Comparison of ENCODE assay signal across 23 cellular contexts in genomic region chr18:46374850-46375249, GRCh38.
DNase-seq lines count a peak whose midpoint lies in the region; ATAC-seq, FAIRE-seq and TF ChIP-seq lines count a peak whose summit lies in the region.
"Had no signal": no experiment of that assay in that cellular context is flagged by ENCODE, and none has a peak within 500 bp of the region (broad histone marks: within the 10 kb centered on the region; RNA-seq: fewer than 3 reads in every experiment).

No MANE protein-coding gene starts in this region.

- FAIRE-seq in K562 (lab: Jason Lieb, UNC): no peak

- no peak overlapping the region for H2AFZ ChIP-seq in K562 (ENCODE audit: low read depth, low read length)

- H3K9me3 ChIP-seq in K562 (replicated peaks; ENCODE audit: control insufficient read depth, insufficient read depth, low read depth, low read length) (no peaks in the 10 kb centered on the region), lung (ENCODE audit: control insufficient read depth in 2 of 2, insufficient read depth in 1 of 2, low read length in 1 of 2) (no peaks in the 10 kb centered on the region)
- H3K9me3 ChIP-seq: left ventricle myocardium inferior, ovary, vagina had no signal

- H3K27ac ChIP-seq in K562 (ENCODE audit: extremely low read depth, low read depth, low read length) (no peak overlapping the region), lung (ENCODE audit: low read depth in 1 of 2, low read length in 1 of 2) (no peak overlapping the region)
- H3K27ac ChIP-seq: left ventricle myocardium inferior, ovary, vagina had no signal

- TF ChIP-seq CTCF in natural killer cell (IDR thresholded peaks at IDR 0.05) (no peak), K562 (IDR thresholded peaks at IDR 0.05 in 2 of 3, conservative IDR thresholded peaks at IDR 0.05 in 1 of 3; ENCODE audit: insufficient read depth in 2 of 3, low read depth in 1 of 3, low read length in 3 of 3) (no peak), lung (IDR thresholded peaks at IDR 0.05; ENCODE audit: control extremely low read depth, extremely low read depth) (no peak)

- H3K4me3 Mint-ChIP-seq in natural killer cell: no peak overlapping the region
- no peak overlapping the region for H3K4me3 Mint-ChIP-seq in natural killer cell treated with Interleukin-12 subunit alpha and Interleukin-12 subunit beta and Interleukin-15 and Interleukin-18, amount 100 ng/mL, for 72 hours
- H3K4me3 Mint-ChIP-seq: CD14-positive monocyte had no signal

- H3K4me1 Mint-ChIP-seq in natural killer cell: peaks cover 67 to 93% of the 10 kb centered on the region in 2 donors
- H3K4me1 Mint-ChIP-seq in natural killer cell treated with Interleukin-12 subunit alpha and Interleukin-12 subunit beta and Interleukin-15 and Interleukin-18, amount 100 ng/mL, for 72 hours (ENCODE audit: low read depth in 2 of 2): peaks cover 24 to 58% of the 10 kb centered on the region in 2 donors

- no peaks in the 10 kb centered on the region for H3K36me3 Mint-ChIP-seq in natural killer cell
- H3K36me3 Mint-ChIP-seq in natural killer cell treated with Interleukin-12 subunit alpha and Interleukin-12 subunit beta and Interleukin-15 and Interleukin-18, amount 100 ng/mL, for 72 hours: no peaks in the 10 kb centered on the region
- H3K36me3 Mint-ChIP-seq: CD14-positive monocyte had no signal

- H3K27me3 ChIP-seq in K562 (ENCODE audit: control insufficient read depth in 2 of 2, insufficient read depth in 2 of 2, low read length in 2 of 2) (no peaks in the 10 kb centered on the region; a peak in 1 of 5 replicates), lung (ENCODE audit: control insufficient read depth, insufficient read depth) (no peaks in the 10 kb centered on the region)
- H3K27me3 ChIP-seq: ovary, vagina had no signal

- no peak overlapping the region for H3K4me2 ChIP-seq in K562 (ENCODE audit: insufficient read depth, low read length)

- DNase-seq in natural killer cell (no peak), K562 (ENCODE audit: extremely low read depth in 1 of 4, low spot score in 3 of 4) (peak; percentile 14 to 59 (median 39)), lung (ENCODE audit: low spot score) (peak; percentile 71), NCI-H2227 (lab: John Stamatoyannopoulos, UW; ENCODE audit: unreplicated experiment) (no peak), sciatic nerve (ENCODE audit: low spot score) (no peak)
- DNase-seq in natural killer cell treated with Interleukin-12 subunit alpha and Interleukin-12 subunit beta and Interleukin-15 and Interleukin-18, amount 100 ng/mL, for 72 hours (ENCODE audit: low spot score): no peak
- DNase-seq: ACHN; activated CD8-positive, alpha-beta memory T cell treated with anti-CD3 and anti-CD28 coated beads for 24 hours; activated naive CD4-positive, alpha-beta T cell treated with anti-CD3 and anti-CD28 coated beads, Interleukin-2, amount 50 U/mL, for 16 hours; activated T-cell treated with anti-CD3 and anti-CD28 coated beads, Interleukin-2, amount 50 U/mL, for 48 hours; aorta; cerebellar nuclear complex; DMS53; left ventricle myocardium inferior; NCI-H2081 treated with DMSO at 0.1 percent for 48 hours; ovary; SHP77; T-helper 2 cell had no signal

- no peaks in the 10 kb centered on the region for H3K27me3 Mint-ChIP-seq in natural killer cell (ENCODE audit: low read depth in 2 of 2)
- no peaks in the 10 kb centered on the region for H3K27me3 Mint-ChIP-seq in natural killer cell treated with Interleukin-12 subunit alpha and Interleukin-12 subunit beta and Interleukin-15 and Interleukin-18, amount 100 ng/mL, for 72 hours

- no peaks in the 10 kb centered on the region for H3K9me3 Mint-ChIP-seq in natural killer cell
- H3K9me3 Mint-ChIP-seq in natural killer cell treated with Interleukin-12 subunit alpha and Interleukin-12 subunit beta and Interleukin-15 and Interleukin-18, amount 100 ng/mL, for 72 hours: no peaks in the 10 kb centered on the region

- BruUV-seq in K562 (replicated peaks; lab: Mats Ljungman, UMichigan): no TSS peak

- 0% methylated on average over 5 of the region's 6 CpGs for WGBS in K562 (ENCODE audit: insufficient coverage, low coverage, missing lambda C conversion rate)
- WGBS in lung, 2 donors: 58 to 82% methylated on average over 6 of the region's 6 CpGs

- H3K4me3 ChIP-seq in K562 (no peak overlapping the region), lung (no peak overlapping the region)
- H3K4me3 ChIP-seq: left ventricle myocardium inferior, ovary, vagina had no signal

- no peak for TF ChIP-seq POLR2A in K562 (conservative IDR thresholded peaks at IDR 0.05)
- TF ChIP-seq POLR2A in GM18505 (IDR thresholded peaks at IDR 0.05; ENCODE audit: borderline replicate concordance, extremely low read depth, insufficient read depth, insufficient read length): no peak

- no peaks in the 10 kb centered on the region for H3K9me1 ChIP-seq in K562 (ENCODE audit: control insufficient read depth, insufficient read depth, low read length)

- POLR2A ChIA-PET in K562 (lab: Yijun Ruan, JAX): no interaction called here

- ATAC-seq in natural killer cell (no peak), K562 (peak; percentile 89), lung (ENCODE audit: insufficient read depth, low FRiP score) (peak; percentile 48), GM21528 (IDR thresholded peaks at IDR 0.05; ENCODE audit: low FRiP score, unreplicated experiment) (no peak), GM18505 (IDR thresholded peaks at IDR 0.05; ENCODE audit: unreplicated experiment) (no peak), sciatic nerve (no peak)
- no peak for ATAC-seq in natural killer cell treated with Interleukin-12 subunit alpha and Interleukin-12 subunit beta and Interleukin-15 and Interleukin-18, amount 100 ng/mL, for 72 hours
- ATAC-seq: esophagus mucosa had no signal

- H3K4me1 ChIP-seq in K562 (replicated peaks in 1 of 2; ENCODE audit: control insufficient read depth in 2 of 2, insufficient read depth in 2 of 2, low read length in 2 of 2) (no peaks in the 10 kb centered on the region; a peak in 1 of 5 replicates), lung (ENCODE audit: control insufficient read depth in 2 of 2, insufficient read depth in 2 of 2, low read length in 2 of 2) (no peaks in the 10 kb centered on the region)
- H3K4me1 ChIP-seq: vagina had no signal

- intact Hi-C loops in natural killer cell (cut with micrococcal nuclease) (no loop called here), K562 (cut with micrococcal nuclease) (no loop called here), sciatic nerve (cut with DNase I) (no loop called here)

- TF ChIP-seq RAD21 in K562 (CRISPR knock-in tag; conservative IDR thresholded peaks at IDR 0.05 in 1 of 2, IDR thresholded peaks at IDR 0.05 in 1 of 2): no peak

- no peaks in the 10 kb centered on the region for H3K36me3 ChIP-seq in K562 (ENCODE audit: control insufficient read depth, insufficient read depth, low read length)
- H3K36me3 ChIP-seq in lung (ENCODE audit: control insufficient read depth in 2 of 2, insufficient read depth in 2 of 2, low read length in 2 of 2): no peaks in the 10 kb centered on the region
- H3K36me3 ChIP-seq: left ventricle myocardium inferior, ovary, vagina had no signal

- no peaks in the 10 kb centered on the region for H3K79me2 ChIP-seq in K562 (ENCODE audit: control insufficient read depth, insufficient read depth, low read length)

- TF ChIP-seq EP300 in K562 (IDR thresholded peaks at IDR 0.05; ENCODE audit: low read length): no peak

- H3K27ac Mint-ChIP-seq in natural killer cell: peak overlapping the region; percentile 77 to 83
- peak overlapping the region in 1 of 2 donors; percentile 24 for H3K27ac Mint-ChIP-seq in natural killer cell treated with Interleukin-12 subunit alpha and Interleukin-12 subunit beta and Interleukin-15 and Interleukin-18, amount 100 ng/mL, for 72 hours

- no peaks in the 10 kb centered on the region; the same call in 1 of the 2 replicates for H4K20me1 ChIP-seq in K562 (replicated peaks; ENCODE audit: control insufficient read depth, insufficient read depth, low read length)

- CTCF ChIA-PET in K562 (lab: Yijun Ruan, JAX; ENCODE audit: low intra/inter-chr PET ratio): no interaction called here

- in situ Hi-C loops in K562 (cut with MboI): no loop called here

- H3K9ac ChIP-seq in K562 (ENCODE audit: insufficient read depth in 1 of 2, low read depth in 2 of 2, low read length in 2 of 2): no peak overlapping the region

TF ChIP-seq in K562, 482 proteins besides CTCF, POLR2A, EP300 and RAD21 (continues in another document):
- TF ChIP-seq CHD4 (IDR thresholded peaks at IDR 0.05; ENCODE audit: insufficient read depth, insufficient replicate concordance, low read depth, low read length, poor library complexity, severe bottlenecking) (no peak), RERE (CRISPR knock-in tag; IDR thresholded peaks at IDR 0.05; ENCODE audit: borderline replicate concordance) (no peak), CSDE1 (IDR thresholded peaks at IDR 0.05) (no peak)

Comparison
In these comparisons a context has a peak if more than half of its experiments do, and no peak if none do; other contexts are left out.
1. ATAC-seq: peak in K562 (single experiment) and lung (single experiment); none in natural killer cell (0 of 3), natural killer cell treated with Interleukin-12 subunit alpha and Interleukin-12 subunit beta and Interleukin-15 and Interleukin-18, amount 100 ng/mL, for 72 hours (0 of 2), GM21528 (single experiment), GM18505 (single experiment) and sciatic nerve (single experiment).
2. DNase-seq: peak in K562 (4 of 4) and lung (single experiment); none in natural killer cell (single experiment), natural killer cell treated with Interleukin-12 subunit alpha and Interleukin-12 subunit beta and Interleukin-15 and Interleukin-18, amount 100 ng/mL, for 72 hours (single experiment), NCI-H2227 (single experiment) and sciatic nerve (single experiment).